1 cellular context compared by ENCODE assay signal in genomic region chr4:154009191-154009590, GRCh38.
TF ChIP-seq lines count a peak whose summit lies in the region.

No MANE protein-coding gene starts in this region.

TF ChIP-seq in GM23338, 12 proteins besides CTCF, POLR2A, EP300 and RAD21 (continued from another document):
- TF ChIP-seq ETS1 (IDR thresholded peaks at IDR 0.05) = no peak
- no peak for TF ChIP-seq ZNF331 (CRISPR knock-in tag; IDR thresholded peaks at IDR 0.05; ENCODE audit: low read depth)
- TF ChIP-seq EZH2phosphoT487 (IDR thresholded peaks at IDR 0.05; ENCODE audit: unreplicated experiment) = no peak
- no peak for TF ChIP-seq POLR2AphosphoS5 (IDR thresholded peaks at IDR 0.05; ENCODE audit: low read depth)
- no peak for TF ChIP-seq CREB1 (CRISPR knock-in tag; IDR thresholded peaks at IDR 0.05; ENCODE audit: low read depth)
- no peak for TF ChIP-seq REST (IDR thresholded peaks at IDR 0.05; ENCODE audit: unreplicated experiment)
- TF ChIP-seq ZNF462 (CRISPR knock-in tag; IDR thresholded peaks at IDR 0.05) = no peak
- no peak for TF ChIP-seq JUNB (IDR thresholded peaks at IDR 0.05; ENCODE audit: unreplicated experiment)
- TF ChIP-seq STAT1 (IDR thresholded peaks at IDR 0.05; ENCODE audit: unreplicated experiment) = no peak
- no peak for TF ChIP-seq EZH2 (IDR thresholded peaks at IDR 0.05; ENCODE audit: low read depth, unreplicated experiment)
TF ChIP-seq in GM23338: peak in this region for 0.
